Comparison of ENCODE assay signal across 13 cellular contexts in the genomic region with DNA sequence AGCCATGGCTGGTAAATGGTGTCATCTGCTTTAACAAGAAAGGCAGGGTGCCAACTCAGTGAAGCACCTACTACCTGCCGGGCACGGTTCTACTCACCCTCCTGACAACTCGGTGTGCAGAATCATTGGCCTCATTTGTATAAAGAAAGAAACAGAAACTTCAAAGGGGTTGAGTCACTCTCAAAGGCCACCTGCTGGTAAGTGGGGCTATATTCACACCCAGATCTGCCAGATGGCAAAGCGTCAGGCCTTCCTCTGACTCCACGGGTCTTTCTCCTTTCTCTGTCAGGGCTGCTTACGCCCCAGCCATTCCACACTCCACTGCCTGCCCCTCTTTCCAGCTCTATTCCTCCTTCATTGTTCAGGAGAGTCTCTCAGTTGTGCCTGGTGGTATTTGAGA.
A peak's percentile ranks its signal among the peaks of the same experiment; 100 is the strongest.
DNase-seq lines count a peak whose midpoint lies in the region; ATAC-seq and TF ChIP-seq lines count a peak whose summit lies in the region.
"Had no signal": no experiment of that assay in that cellular context is flagged by ENCODE, and none has a peak within 500 bp of the region (broad histone marks: within the 10 kb centered on the region; RNA-seq: fewer than 3 reads in every experiment).

No MANE protein-coding gene starts in this region.

- H3K4me3 Mint-ChIP-seq in chondrocyte (ENCODE audit: unreplicated experiment), result no peak overlapping the region
- H3K4me3 Mint-ChIP-seq in CD8-positive, alpha-beta T cell, result no peak overlapping the region
- H3K4me3 Mint-ChIP-seq: activated naive CD8-positive, alpha-beta T cell treated with anti-CD3 and anti-CD28 coated beads, Interleukin-2, amount 10 ng/mL, durations not matched to agents 7 days and 5 days had no signal

- CTCF ChIA-PET in CD8-positive, alpha-beta T cell (lab: Charles Lee), result no interaction called here

- no peak for TF ChIP-seq POLR2A in NB4 (IDR thresholded peaks at IDR 0.05; ENCODE audit: extremely low read depth, insufficient read length)

- H3K18ac ChIP-seq in neuronal stem cell (ENCODE audit: low read length), result no peak overlapping the region

- no peak overlapping the region for H2BK15ac ChIP-seq in neuronal stem cell (ENCODE audit: low read length)

- H3K36me3 ChIP-seq in neuronal stem cell (replicated peaks in 1 of 2; ENCODE audit: control insufficient read depth in 2 of 2, insufficient read depth in 2 of 2, low read length in 2 of 2), result no peaks in the 10 kb centered on the region
- H3K36me3 ChIP-seq in CD8-positive, alpha-beta T cell (ENCODE audit: insufficient read depth, low read length), result no peaks in the 10 kb centered on the region
- H3K36me3 ChIP-seq: left lung had no signal

- no peak overlapping the region for H3K14ac ChIP-seq in neuronal stem cell (ENCODE audit: low read length)

- no peak for ATAC-seq in CD8-positive, alpha-beta T cell
- ATAC-seq in HG03378 (IDR thresholded peaks at IDR 0.05; ENCODE audit: unreplicated experiment), result no peak
- ATAC-seq: left lung, Right ventricle myocardium inferior had no signal

- no peaks in the 10 kb centered on the region for H3K79me1 ChIP-seq in neuronal stem cell (ENCODE audit: low read depth, low read length)

- no peak overlapping the region for H3K9ac ChIP-seq in neuronal stem cell (ENCODE audit: low read depth, low read length, poor library complexity)

- no peaks in the 10 kb centered on the region for H3K27me3 Mint-ChIP-seq in chondrocyte (ENCODE audit: low read depth)
- no peaks in the 10 kb centered on the region for H3K27me3 Mint-ChIP-seq in CD8-positive, alpha-beta T cell (ENCODE audit: low read depth)
- H3K27me3 Mint-ChIP-seq: activated naive CD8-positive, alpha-beta T cell treated with anti-CD3 and anti-CD28 coated beads, Interleukin-2, amount 10 ng/mL, durations not matched to agents 7 days and 5 days had no signal

- no peak overlapping the region for H3K23ac ChIP-seq in neuronal stem cell (ENCODE audit: low read depth, low read length, poor library complexity)

- H3K4me3 ChIP-seq in NB4 (ENCODE audit: low read depth, low read length) (no peak overlapping the region), neuronal stem cell (ENCODE audit: low read length in 2 of 2) (no peak overlapping the region)
- no peak overlapping the region for H3K4me3 ChIP-seq in CD8-positive, alpha-beta T cell (ENCODE audit: low read depth, low read length)
- H3K4me3 ChIP-seq: left lung had no signal

- no peaks in the 10 kb centered on the region for H3K9me3 ChIP-seq in neuronal stem cell (replicated peaks in 1 of 2; ENCODE audit: control insufficient read depth in 2 of 2, insufficient read depth in 1 of 2, low read depth in 1 of 2, low read length in 2 of 2)
- no peaks in the 10 kb centered on the region for H3K9me3 ChIP-seq in CD8-positive, alpha-beta T cell (ENCODE audit: low read length)
- H3K9me3 ChIP-seq: left lung had no signal

- no peak overlapping the region for H3K27ac ChIP-seq in neuronal stem cell (replicated peaks; ENCODE audit: low read length)
- H3K27ac ChIP-seq in CD8-positive, alpha-beta T cell (ENCODE audit: low read depth, low read length), result no peak overlapping the region
- H3K27ac ChIP-seq: left lung had no signal

- H3K4ac ChIP-seq in neuronal stem cell (ENCODE audit: low read length), result no peak overlapping the region

- H4K91ac ChIP-seq in neuronal stem cell (ENCODE audit: low read depth, low read length, poor library complexity), result no peak overlapping the region

- H2BK5ac ChIP-seq in neuronal stem cell (ENCODE audit: low read length), result no peak overlapping the region

- peaks cover 0 to 4% of the 10 kb centered on the region in 2 donors for H3K4me1 ChIP-seq in neuronal stem cell (ENCODE audit: control insufficient read depth in 2 of 2, insufficient read depth in 1 of 2, low read depth in 1 of 2, low read length in 2 of 2)
- no peaks in the 10 kb centered on the region for H3K4me1 ChIP-seq in CD8-positive, alpha-beta T cell (ENCODE audit: insufficient read depth, low read length)
- H3K4me1 ChIP-seq: left lung had no signal

- TF ChIP-seq CTCF in NB4 (IDR thresholded peaks at IDR 0.05; ENCODE audit: low read depth, low read length) (no peak), chondrocyte (IDR thresholded peaks at IDR 0.05) (peak; percentile 46)
- no peak for TF ChIP-seq CTCF in CD8-positive, alpha-beta T cell (IDR thresholded peaks at IDR 0.05)

- no peak overlapping the region for H2AK5ac ChIP-seq in neuronal stem cell (ENCODE audit: low read depth, low read length)

- no peaks in the 10 kb centered on the region for H3K4me1 Mint-ChIP-seq in chondrocyte (ENCODE audit: low read depth)
- no peaks in the 10 kb centered on the region for H3K4me1 Mint-ChIP-seq in CD8-positive, alpha-beta T cell (ENCODE audit: low read depth)
- H3K4me1 Mint-ChIP-seq: activated naive CD8-positive, alpha-beta T cell treated with anti-CD3 and anti-CD28 coated beads, Interleukin-2, amount 10 ng/mL, durations not matched to agents 7 days and 5 days had no signal

- no peak overlapping the region for H2BK12ac ChIP-seq in neuronal stem cell (ENCODE audit: low read length)

- H2AFZ ChIP-seq in neuronal stem cell (ENCODE audit: low read length), result peak overlapping the region; percentile 44

- H2BK120ac ChIP-seq in neuronal stem cell (ENCODE audit: low read depth, low read length), result no peak overlapping the region

- no peak overlapping the region for H4K8ac ChIP-seq in neuronal stem cell (ENCODE audit: low read depth, low read length)

- H3K27me3 ChIP-seq in neuronal stem cell (ENCODE audit: control insufficient read depth in 3 of 3, insufficient read depth in 3 of 3, low read depth in 1 of 3, low read length in 3 of 3), result no peaks in the 10 kb centered on the region
- H3K27me3 ChIP-seq in CD8-positive, alpha-beta T cell (ENCODE audit: insufficient read depth, low read length), result no peaks in the 10 kb centered on the region
- H3K27me3 ChIP-seq: left lung had no signal

- no peaks in the 10 kb centered on the region for H3K9me3 Mint-ChIP-seq in chondrocyte (ENCODE audit: low read depth)
- H3K9me3 Mint-ChIP-seq in CD8-positive, alpha-beta T cell, result no peaks in the 10 kb centered on the region

- H3K4me2 ChIP-seq in neuronal stem cell (ENCODE audit: insufficient read depth, low read length, poor library complexity, severe bottlenecking), result no peak overlapping the region

- POLR2A ChIA-PET in CD8-positive, alpha-beta T cell (lab: Charles Lee), result no interaction called here

- intact Hi-C loops in CD8-positive, alpha-beta T cell (cut with DNase I, micrococcal nuclease), result no loop called here

- peaks cover 4% of the 10 kb centered on the region for H3K36me3 Mint-ChIP-seq in chondrocyte (ENCODE audit: low read depth)
- H3K36me3 Mint-ChIP-seq in CD8-positive, alpha-beta T cell, result no peaks in the 10 kb centered on the region
- H3K36me3 Mint-ChIP-seq: activated naive CD8-positive, alpha-beta T cell treated with anti-CD3 and anti-CD28 coated beads, Interleukin-2, amount 10 ng/mL, durations not matched to agents 7 days and 5 days had no signal

- DNase-seq in ELR (ENCODE audit: low read depth) (peak; percentile 59), NB4 (ENCODE audit: low read depth) (peak; percentile 12), chondrocyte (ENCODE audit: low spot score) (no peak), neuronal stem cell (ENCODE audit: low spot score) (no peak), NOMO-1 treated with dmso at 0.1 percent for 144 hours (lab: John Stamatoyannopoulos, UW; ENCODE audit: unreplicated experiment) (no peak)
- DNase-seq in CD8-positive, alpha-beta T cell, result no peak
- no peak for DNase-seq in activated naive CD4-positive, alpha-beta T cell treated with Interleukin-2 at 50 U/mL for 16 hours
- DNase-seq: activated CD4-positive, alpha-beta T cell treated with anti-CD3 and anti-CD28 coated beads, Interleukin-2, amount 50 U/mL, for 1 hour; activated naive CD8-positive, alpha-beta T cell treated with anti-CD3 and anti-CD28 coated beads, Interleukin-2, amount 10 ng/mL, durations not matched to agents 7 days and 5 days; left lung; MV-4-11 had no signal

- H3K27ac Mint-ChIP-seq in chondrocyte (ENCODE audit: unreplicated experiment), result no peak overlapping the region
- H3K27ac Mint-ChIP-seq in CD8-positive, alpha-beta T cell, result no peak overlapping the region
- H3K27ac Mint-ChIP-seq: activated naive CD8-positive, alpha-beta T cell treated with anti-CD3 and anti-CD28 coated beads, Interleukin-2, amount 10 ng/mL, durations not matched to agents 7 days and 5 days had no signal

- WGBS in neuronal stem cell (ENCODE audit: extremely low coverage in 2 of 2, insufficient read length in 2 of 2, insufficient replicate concordance in 1 of 2), 2 donors, result no CpG with 5 or more reads among the region's 6 CpGs

Comparison
In these comparisons a context has a peak if more than half of its experiments do, and no peak if none do; other contexts are left out.
1. DNase-seq: peak in ELR (single experiment) and NB4 (single experiment); none in chondrocyte (single experiment), neuronal stem cell (single experiment), CD8-positive, alpha-beta T cell (0 of 7), NOMO-1 treated with dmso at 0.1 percent for 144 hours (single experiment) and activated naive CD4-positive, alpha-beta T cell treated with Interleukin-2 at 50 U/mL for 16 hours (single experiment).